In genomic region chr11:47001666-47002285, GRCh38 we compare ENCODE assay signal across 13 cellular contexts.
DNase-seq lines count a peak whose midpoint lies in the region; ATAC-seq and TF ChIP-seq lines count a peak whose summit lies in the region.
"Had no signal": no experiment of that assay in that cellular context is flagged by ENCODE, and none has a peak within 500 bp of the region (broad histone marks: within the 10 kb centered on the region; RNA-seq: fewer than 3 reads in every experiment).

No MANE protein-coding gene starts in this region.

- TF ChIP-seq POLR2A in thyroid gland (IDR thresholded peaks at IDR 0.05), result no peak

- intact Hi-C loops in activated CD8-positive, alpha-beta T cell treated with anti-CD3 and anti-CD28 coated beads for 36 hours (cut with micrococcal nuclease), result no loop called here
- intact Hi-C loops in thyroid gland (cut with DNase I), result no loop called here

- H3K27ac ChIP-seq in thyroid gland, result peak overlapping the region in 2 of 3 donors; percentile 9 to 17
- H3K27ac ChIP-seq: cardiac muscle cell had no signal

- peak overlapping the region; percentile 21 for H3K27ac Mint-ChIP-seq in activated CD8-positive, alpha-beta T cell treated with anti-CD3 and anti-CD28 coated beads for 36 hours
- no peak overlapping the region for H3K27ac Mint-ChIP-seq in activated CD8-positive, alpha-beta T cell treated with anti-CD3 and anti-CD28 coated beads, Interleukin-2, amount 10 ng/mL, durations not matched to agents 7 days and 5 days
- H3K27ac Mint-ChIP-seq in brain (peak overlapping the region in 3 of 5 experiments; percentile 71 to 92 (median 79)), mesothelial cell of epicardium (no peak overlapping the region)
- H3K27ac Mint-ChIP-seq: naive thymus-derived CD8-positive, alpha-beta T cell had no signal

- H3K9me3 Mint-ChIP-seq in activated CD8-positive, alpha-beta T cell treated with anti-CD3 and anti-CD28 coated beads for 36 hours, result peaks cover 2% of the 10 kb centered on the region
- no peaks in the 10 kb centered on the region for H3K9me3 Mint-ChIP-seq in activated CD8-positive, alpha-beta T cell treated with anti-CD3 and anti-CD28 coated beads, Interleukin-2, amount 10 ng/mL, durations not matched to agents 7 days and 5 days (ENCODE audit: insufficient read depth)
- H3K9me3 Mint-ChIP-seq in brain, result peaks cover 6 to 12% (median 9%) of the 10 kb centered on the region in 5 experiments
- H3K9me3 Mint-ChIP-seq in mesothelial cell of epicardium, result peaks cover 6% of the 10 kb centered on the region
- H3K9me3 Mint-ChIP-seq: naive thymus-derived CD8-positive, alpha-beta T cell had no signal

- CTCF ChIA-PET in activated CD8-positive, alpha-beta T cell treated with anti-CD3 and anti-CD28 coated beads for 36 hours (lab: Charles Lee), result no interaction called here
- CTCF ChIA-PET in activated CD8-positive, alpha-beta T cell treated with anti-CD3 and anti-CD28 coated beads, Interleukin-2, amount 10 ng/mL, durations not matched to agents 7 days and 5 days (lab: Charles Lee), result interaction anchor here (1.5 kb wide), 1 partner anchor 159 kb away, joined by 4 read pairs; no protein-coding TSS in a partner anchor

- H3K27me3 Mint-ChIP-seq in activated CD8-positive, alpha-beta T cell treated with anti-CD3 and anti-CD28 coated beads for 36 hours, result no peaks in the 10 kb centered on the region
- H3K27me3 Mint-ChIP-seq in activated CD8-positive, alpha-beta T cell treated with anti-CD3 and anti-CD28 coated beads, Interleukin-2, amount 10 ng/mL, durations not matched to agents 7 days and 5 days (ENCODE audit: low read depth), result no peaks in the 10 kb centered on the region
- no peaks in the 10 kb centered on the region for H3K27me3 Mint-ChIP-seq in brain
- H3K27me3 Mint-ChIP-seq in mesothelial cell of epicardium (ENCODE audit: low read depth), result no peaks in the 10 kb centered on the region
- H3K27me3 Mint-ChIP-seq: naive thymus-derived CD8-positive, alpha-beta T cell had no signal

- H3K27me3 ChIP-seq in thyroid gland, result no peaks in the 10 kb centered on the region
- H3K27me3 ChIP-seq: cardiac muscle cell had no signal

- H3K36me3 Mint-ChIP-seq in activated CD8-positive, alpha-beta T cell treated with anti-CD3 and anti-CD28 coated beads for 36 hours (ENCODE audit: low read depth), result peaks cover 17% of the 10 kb centered on the region
- peaks cover 2% of the 10 kb centered on the region for H3K36me3 Mint-ChIP-seq in activated CD8-positive, alpha-beta T cell treated with anti-CD3 and anti-CD28 coated beads, Interleukin-2, amount 10 ng/mL, durations not matched to agents 7 days and 5 days (ENCODE audit: low read depth)
- peaks cover 31% of the 10 kb centered on the region for H3K36me3 Mint-ChIP-seq in brain
- peaks cover 16% of the 10 kb centered on the region for H3K36me3 Mint-ChIP-seq in mesothelial cell of epicardium

- DNase-seq in activated CD8-positive, alpha-beta T cell treated with anti-CD3 and anti-CD28 coated beads for 36 hours, result no peak
- no peak for DNase-seq in activated CD8-positive, alpha-beta T cell treated with anti-CD3 and anti-CD28 coated beads, Interleukin-2, amount 10 ng/mL, durations not matched to agents 7 days and 5 days
- peak; percentile 38 for DNase-seq in NCI-H748 treated with DMSO at 0.1 percent for 48 hours (lab: John Stamatoyannopoulos, UW)
- DNase-seq in thyroid gland, result no peak
- no peak for DNase-seq in NCI-H128 (lab: John Stamatoyannopoulos, UW; ENCODE audit: unreplicated experiment)
- no peak for DNase-seq in mesothelial cell of epicardium (ENCODE audit: low spot score in 2 of 2, unreplicated experiment in 2 of 2)
- DNase-seq: activated gamma-delta T cell treated with Interleukin-2 at 50 U/mL for 16 hours; naive thymus-derived CD8-positive, alpha-beta T cell; SHP77 treated with DMSO at 0.1 percent for 48 hours; stimulated activated naive CD4-positive, alpha-beta T cell treated with Interleukin-2 at 50 U/mL for 16 hours had no signal

- H3K4me3 ChIP-seq in thyroid gland (replicated peaks in 1 of 3), result no peak overlapping the region
- H3K4me3 ChIP-seq: cardiac muscle cell had no signal

- peaks cover 50% of the 10 kb centered on the region for H3K4me1 Mint-ChIP-seq in activated CD8-positive, alpha-beta T cell treated with anti-CD3 and anti-CD28 coated beads for 36 hours (ENCODE audit: low read depth)
- peaks cover 14% of the 10 kb centered on the region for H3K4me1 Mint-ChIP-seq in activated CD8-positive, alpha-beta T cell treated with anti-CD3 and anti-CD28 coated beads, Interleukin-2, amount 10 ng/mL, durations not matched to agents 7 days and 5 days (ENCODE audit: low read depth)
- H3K4me1 Mint-ChIP-seq in brain, result peaks cover 65% of the 10 kb centered on the region
- H3K4me1 Mint-ChIP-seq in mesothelial cell of epicardium, result peaks cover 13% of the 10 kb centered on the region

- no peaks in the 10 kb centered on the region for H3K9me3 ChIP-seq in thyroid gland

- peaks cover 17 to 35% of the 10 kb centered on the region in 2 donors for H3K4me1 ChIP-seq in thyroid gland

- no peak for ATAC-seq in activated CD8-positive, alpha-beta T cell treated with anti-CD3 and anti-CD28 coated beads for 36 hours
- no peak for ATAC-seq in activated CD8-positive, alpha-beta T cell treated with anti-CD3 and anti-CD28 coated beads, Interleukin-2, amount 10 ng/mL, durations not matched to agents 7 days and 5 days
- ATAC-seq in HG03457 (IDR thresholded peaks at IDR 0.05; ENCODE audit: unreplicated experiment), result no peak
- ATAC-seq: naive thymus-derived CD8-positive, alpha-beta T cell had no signal

- TF ChIP-seq CTCF in activated CD8-positive, alpha-beta T cell treated with anti-CD3 and anti-CD28 coated beads for 36 hours (IDR thresholded peaks at IDR 0.05), result no peak
- TF ChIP-seq CTCF in brain (conservative IDR thresholded peaks at IDR 0.05), result no peak
- TF ChIP-seq CTCF in thyroid gland (IDR thresholded peaks at IDR 0.05), result no peak
- TF ChIP-seq CTCF in mesothelial cell of epicardium (IDR thresholded peaks at IDR 0.05; ENCODE audit: unreplicated experiment), result no peak

- POLR2A ChIA-PET in activated CD8-positive, alpha-beta T cell treated with anti-CD3 and anti-CD28 coated beads for 36 hours (lab: Charles Lee), result interaction anchor here (0.6 kb wide), 1 partner anchor 131 kb away, joined by 3 read pairs; no protein-coding TSS in a partner anchor
- POLR2A ChIA-PET in activated CD8-positive, alpha-beta T cell treated with anti-CD3 and anti-CD28 coated beads, Interleukin-2, amount 10 ng/mL, durations not matched to agents 7 days and 5 days (lab: Charles Lee), result no interaction called here

- no peaks in the 10 kb centered on the region for H3K36me3 ChIP-seq in thyroid gland
- H3K36me3 ChIP-seq: cardiac muscle cell had no signal

- no peak overlapping the region for H3K4me3 Mint-ChIP-seq in activated CD8-positive, alpha-beta T cell treated with anti-CD3 and anti-CD28 coated beads for 36 hours
- no peak overlapping the region for H3K4me3 Mint-ChIP-seq in activated CD8-positive, alpha-beta T cell treated with anti-CD3 and anti-CD28 coated beads, Interleukin-2, amount 10 ng/mL, durations not matched to agents 7 days and 5 days
- H3K4me3 Mint-ChIP-seq in brain (no peak overlapping the region), mesothelial cell of epicardium (no peak overlapping the region)
- H3K4me3 Mint-ChIP-seq: naive thymus-derived CD8-positive, alpha-beta T cell had no signal

- 66 to 75% methylated on average over 3 of the region's 3 CpGs for WGBS in thyroid gland, 2 donors

Comparison
In these comparisons a context has a peak if more than half of its experiments do, and no peak if none do; other contexts are left out.
1. H3K27ac Mint-ChIP-seq: peak in activated CD8-positive, alpha-beta T cell treated with anti-CD3 and anti-CD28 coated beads for 36 hours (single experiment) and brain (3 of 5); none in activated CD8-positive, alpha-beta T cell treated with anti-CD3 and anti-CD28 coated beads, Interleukin-2, amount 10 ng/mL, durations not matched to agents 7 days and 5 days (single experiment) and mesothelial cell of epicardium (single experiment).